In the genomic region with DNA sequence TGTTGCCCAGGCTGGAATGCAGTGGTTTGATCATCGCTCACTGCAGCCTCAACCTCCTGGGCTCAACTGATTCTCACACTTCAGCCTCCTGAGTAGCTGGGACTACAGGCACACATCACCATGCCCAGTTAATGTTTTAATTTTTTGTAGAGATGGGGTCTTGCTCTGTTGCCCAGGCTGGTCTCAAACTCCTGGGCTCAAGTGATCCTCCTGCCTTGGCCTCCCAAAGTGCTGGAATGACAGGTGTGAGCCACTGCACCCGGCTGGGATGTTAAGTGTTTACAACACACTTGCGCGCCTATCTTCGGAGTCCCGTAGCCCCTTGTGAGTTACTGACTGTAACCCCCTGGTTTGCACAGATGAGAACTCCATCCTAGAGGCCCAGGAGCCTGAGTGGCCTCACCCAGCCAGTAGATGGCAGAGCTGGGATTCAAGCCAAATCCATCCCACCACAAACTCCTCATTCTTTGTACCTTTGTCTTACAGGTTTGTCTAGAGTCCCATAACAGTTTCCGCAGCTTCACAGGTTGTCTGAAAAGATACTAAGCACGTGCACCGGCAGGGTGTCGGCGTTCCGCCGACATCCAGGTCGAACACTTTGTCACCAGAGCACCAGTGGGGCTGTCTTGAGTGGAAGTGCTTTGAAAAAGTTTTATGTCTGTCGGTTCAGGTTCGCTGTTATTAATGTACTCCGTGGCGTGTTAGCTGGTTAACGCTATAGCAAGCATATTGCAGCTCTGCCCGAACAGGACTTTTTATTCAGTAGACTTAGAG, we compare ENCODE assay signal across 1 cellular context.
TF ChIP-seq lines count a peak whose summit lies in the region.

No MANE protein-coding gene starts in this region.

TF ChIP-seq in GM23338, 12 proteins besides CTCF, POLR2A, EP300 and RAD21:
- no peak for TF ChIP-seq EZH2 (IDR thresholded peaks at IDR 0.05; ENCODE audit: low read depth, unreplicated experiment)
- no peak for TF ChIP-seq ZNF331 (CRISPR knock-in tag; IDR thresholded peaks at IDR 0.05; ENCODE audit: low read depth)
- TF ChIP-seq EZH2phosphoT487 (IDR thresholded peaks at IDR 0.05; ENCODE audit: unreplicated experiment) = no peak
- TF ChIP-seq, protein P1, sequence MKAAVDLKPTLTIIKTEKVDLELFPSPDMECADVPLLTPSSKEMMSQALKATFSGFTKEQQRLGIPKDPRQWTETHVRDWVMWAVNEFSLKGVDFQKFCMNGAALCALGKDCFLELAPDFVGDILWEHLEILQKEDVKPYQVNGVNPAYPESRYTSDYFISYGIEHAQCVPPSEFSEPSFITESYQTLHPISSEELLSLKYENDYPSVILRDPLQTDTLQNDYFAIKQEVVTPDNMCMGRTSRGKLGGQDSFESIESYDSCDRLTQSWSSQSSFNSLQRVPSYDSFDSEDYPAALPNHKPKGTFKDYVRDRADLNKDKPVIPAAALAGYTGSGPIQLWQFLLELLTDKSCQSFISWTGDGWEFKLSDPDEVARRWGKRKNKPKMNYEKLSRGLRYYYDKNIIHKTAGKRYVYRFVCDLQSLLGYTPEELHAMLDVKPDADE (IDR thresholded peaks at IDR 0.05) = no peak
- TF ChIP-seq, protein P2, sequence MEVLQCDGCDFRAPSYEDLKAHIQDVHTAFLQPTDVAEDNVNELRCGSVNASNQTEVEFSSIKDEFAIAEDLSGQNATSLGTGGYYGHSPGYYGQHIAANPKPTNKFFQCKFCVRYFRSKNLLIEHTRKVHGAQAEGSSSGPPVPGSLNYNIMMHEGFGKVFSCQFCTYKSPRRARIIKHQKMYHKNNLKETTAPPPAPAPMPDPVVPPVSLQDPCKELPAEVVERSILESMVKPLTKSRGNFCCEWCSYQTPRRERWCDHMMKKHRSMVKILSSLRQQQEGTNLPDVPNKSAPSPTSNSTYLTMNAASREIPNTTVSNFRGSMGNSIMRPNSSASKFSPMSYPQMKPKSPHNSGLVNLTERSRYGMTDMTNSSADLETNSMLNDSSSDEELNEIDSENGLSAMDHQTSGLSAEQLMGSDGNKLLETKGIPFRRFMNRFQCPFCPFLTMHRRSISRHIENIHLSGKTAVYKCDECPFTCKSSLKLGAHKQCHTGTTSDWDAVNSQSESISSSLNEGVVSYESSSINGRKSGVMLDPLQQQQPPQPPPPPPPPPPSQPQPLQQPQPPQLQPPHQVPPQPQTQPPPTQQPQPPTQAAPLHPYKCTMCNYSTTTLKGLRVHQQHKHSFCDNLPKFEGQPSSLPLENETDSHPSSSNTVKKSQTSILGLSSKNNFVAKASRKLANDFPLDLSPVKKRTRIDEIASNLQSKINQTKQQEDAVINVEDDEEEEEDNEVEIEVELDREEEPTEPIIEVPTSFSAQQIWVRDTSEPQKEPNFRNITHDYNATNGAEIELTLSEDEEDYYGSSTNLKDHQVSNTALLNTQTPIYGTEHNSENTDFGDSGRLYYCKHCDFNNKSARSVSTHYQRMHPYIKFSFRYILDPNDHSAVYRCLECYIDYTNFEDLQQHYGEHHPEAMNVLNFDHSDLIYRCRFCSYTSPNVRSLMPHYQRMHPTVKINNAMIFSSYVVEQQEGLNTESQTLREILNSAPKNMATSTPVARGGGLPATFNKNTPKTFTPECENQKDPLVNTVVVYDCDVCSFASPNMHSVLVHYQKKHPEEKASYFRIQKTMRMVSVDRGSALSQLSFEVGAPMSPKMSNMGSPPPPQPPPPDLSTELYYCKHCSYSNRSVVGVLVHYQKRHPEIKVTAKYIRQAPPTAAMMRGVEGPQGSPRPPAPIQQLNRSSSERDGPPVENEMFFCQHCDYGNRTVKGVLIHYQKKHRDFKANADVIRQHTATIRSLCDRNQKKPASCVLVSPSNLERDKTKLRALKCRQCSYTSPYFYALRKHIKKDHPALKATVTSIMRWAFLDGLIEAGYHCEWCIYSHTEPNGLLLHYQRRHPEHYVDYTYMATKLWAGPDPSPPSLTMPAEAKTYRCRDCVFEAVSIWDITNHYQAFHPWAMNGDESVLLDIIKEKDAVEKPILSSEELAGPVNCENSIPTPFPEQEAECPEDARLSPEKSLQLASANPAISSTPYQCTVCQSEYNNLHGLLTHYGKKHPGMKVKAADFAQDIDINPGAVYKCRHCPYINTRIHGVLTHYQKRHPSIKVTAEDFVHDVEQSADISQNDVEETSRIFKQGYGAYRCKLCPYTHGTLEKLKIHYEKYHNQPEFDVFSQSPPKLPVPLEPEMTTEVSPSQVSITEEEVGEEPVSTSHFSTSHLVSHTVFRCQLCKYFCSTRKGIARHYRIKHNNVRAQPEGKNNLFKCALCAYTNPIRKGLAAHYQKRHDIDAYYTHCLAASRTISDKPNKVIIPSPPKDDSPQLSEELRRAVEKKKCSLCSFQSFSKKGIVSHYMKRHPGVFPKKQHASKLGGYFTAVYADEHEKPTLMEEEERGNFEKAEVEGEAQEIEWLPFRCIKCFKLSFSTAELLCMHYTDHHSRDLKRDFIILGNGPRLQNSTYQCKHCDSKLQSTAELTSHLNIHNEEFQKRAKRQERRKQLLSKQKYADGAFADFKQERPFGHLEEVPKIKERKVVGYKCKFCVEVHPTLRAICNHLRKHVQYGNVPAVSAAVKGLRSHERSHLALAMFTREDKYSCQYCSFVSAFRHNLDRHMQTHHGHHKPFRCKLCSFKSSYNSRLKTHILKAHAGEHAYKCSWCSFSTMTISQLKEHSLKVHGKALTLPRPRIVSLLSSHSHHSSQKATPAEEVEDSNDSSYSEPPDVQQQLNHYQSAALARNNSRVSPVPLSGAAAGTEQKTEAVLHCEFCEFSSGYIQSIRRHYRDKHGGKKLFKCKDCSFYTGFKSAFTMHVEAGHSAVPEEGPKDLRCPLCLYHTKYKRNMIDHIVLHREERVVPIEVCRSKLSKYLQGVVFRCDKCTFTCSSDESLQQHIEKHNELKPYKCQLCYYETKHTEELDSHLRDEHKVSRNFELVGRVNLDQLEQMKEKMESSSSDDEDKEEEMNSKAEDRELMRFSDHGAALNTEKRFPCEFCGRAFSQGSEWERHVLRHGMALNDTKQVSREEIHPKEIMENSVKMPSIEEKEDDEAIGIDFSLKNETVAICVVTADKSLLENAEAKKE (CRISPR knock-in tag; IDR thresholded peaks at IDR 0.05) = no peak
- TF ChIP-seq ZNF114 (CRISPR knock-in tag; IDR thresholded peaks at IDR 0.05) = no peak
- no peak for TF ChIP-seq NANOG (IDR thresholded peaks at IDR 0.05; ENCODE audit: borderline replicate concordance)
- TF ChIP-seq STAT1 (IDR thresholded peaks at IDR 0.05; ENCODE audit: unreplicated experiment) = no peak
- TF ChIP-seq POLR2AphosphoS5 (IDR thresholded peaks at IDR 0.05; ENCODE audit: low read depth) = no peak
